In the genomic region with DNA sequence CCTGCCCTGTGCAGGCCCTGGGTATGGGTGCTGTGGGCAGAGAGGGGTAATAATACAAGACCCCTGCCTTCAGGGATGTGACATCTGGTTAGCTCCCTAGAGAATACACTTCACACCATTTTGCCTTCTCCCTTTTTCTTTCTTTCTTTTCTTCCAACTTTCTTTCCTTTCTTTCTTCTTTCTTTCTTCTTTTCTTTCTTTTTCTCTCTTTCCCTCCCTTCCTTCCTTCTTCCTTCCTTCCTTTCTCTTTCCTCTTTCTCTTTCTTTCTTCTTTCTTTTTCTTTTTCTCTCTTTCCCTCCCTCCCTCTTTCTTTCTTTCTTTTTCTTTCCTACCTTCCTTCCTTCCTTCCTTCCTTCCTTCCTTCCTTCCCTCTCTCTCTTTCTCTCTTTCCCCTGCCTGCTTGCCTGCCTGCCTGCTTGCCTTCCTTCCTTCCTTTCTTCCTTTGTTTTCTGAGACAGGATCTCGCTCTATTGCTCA, we compare ENCODE assay signal across 30 cellular contexts.
"Had no signal": no experiment of that assay in that cellular context is flagged by ENCODE, and none has a peak within 500 bp of the region (broad histone marks: within the 10 kb centered on the region; RNA-seq: fewer than 3 reads in every experiment).

No MANE protein-coding gene starts in this region.

- H3K27ac Mint-ChIP-seq: dendritic cell treated with granulocyte-macrophage colony-stimulating factor and Interleukin-4, amounts not matched to agents 40 ng/mL and 50 ng/mL, for 4 days; effector memory CD8-positive, alpha-beta T cell; endodermal cell; memory B cell; mesothelial cell of epicardium; naive thymus-derived CD8-positive, alpha-beta T cell had no signal

- H3K4me1 Mint-ChIP-seq: memory B cell, mesothelial cell of epicardium, naive B cell had no signal

- H3K27me3 ChIP-seq: colonic mucosa, esophagus squamous epithelium, heart right ventricle, left lung had no signal

- H3K27ac ChIP-seq: colonic mucosa, epithelial cell of prostate, esophagus squamous epithelium, gastrocnemius medialis, heart right ventricle, left lung, lower lobe of right lung had no signal

- H3K9me3 ChIP-seq: colonic mucosa had no signal

- FAIRE-seq: endometrium, islet of Langerhans, keratinocyte had no signal

- H3K36me3 ChIP-seq: colonic mucosa, esophagus squamous epithelium, gastrocnemius medialis, heart right ventricle, left lung, lower lobe of right lung had no signal

- DNase-seq: colonic mucosa; cortex of kidney; effector CD8-positive, alpha-beta T cell; effector memory CD8-positive, alpha-beta T cell; erythroblast; esophagus squamous epithelium; foreskin fibroblast; foreskin melanocyte; gastrocnemius medialis; glutamatergic neuron; head of caudate nucleus; heart right ventricle; hippocampal formation; left cardiac atrium; left lung; left ventricle myocardium superior; lower lobe of right lung; mesendoderm; mucosa of descending colon; naive B cell; naive thymus-derived CD8-positive, alpha-beta T cell had no signal

- H3K4me3 Mint-ChIP-seq: dendritic cell treated with granulocyte-macrophage colony-stimulating factor and Interleukin-4, amounts not matched to agents 40 ng/mL and 50 ng/mL, for 4 days; effector memory CD8-positive, alpha-beta T cell; endodermal cell; memory B cell; mesothelial cell of epicardium; naive thymus-derived CD8-positive, alpha-beta T cell had no signal

- H3K4me1 ChIP-seq: colonic mucosa, esophagus squamous epithelium, gastrocnemius medialis, heart right ventricle, left lung, lower lobe of right lung had no signal

- ATAC-seq: effector memory CD8-positive, alpha-beta T cell; esophagus mucosa; gastrocnemius medialis; heart right ventricle; left cardiac atrium; left lung; left ventricle myocardium superior; lower lobe of right lung; mucosa of descending colon; naive thymus-derived CD8-positive, alpha-beta T cell had no signal

- H3K4me3 ChIP-seq: colonic mucosa, esophagus squamous epithelium, gastrocnemius medialis, heart right ventricle, left lung, lower lobe of right lung, mucosa of descending colon had no signal

- H3K36me3 Mint-ChIP-seq: mesothelial cell of epicardium had no signal

- H3K27me3 Mint-ChIP-seq: dendritic cell treated with granulocyte-macrophage colony-stimulating factor and Interleukin-4, amounts not matched to agents 40 ng/mL and 50 ng/mL, for 4 days had no signal
